1 cellular context compared by ENCODE assay signal in genomic region chr18:25136416-25137132, GRCh38.
TF ChIP-seq lines count a peak whose summit lies in the region.

No MANE protein-coding gene starts in this region.

TF ChIP-seq in WTC11, 78 proteins besides CTCF, POLR2A, EP300 and RAD21 (continued from another document):
- TF ChIP-seq USF2 (CRISPR knock-in tag; IDR thresholded peaks at IDR 0.05), result no peak
- TF ChIP-seq GABPB1 (CRISPR knock-in tag; IDR thresholded peaks at IDR 0.05), result no peak
- no peak for TF ChIP-seq PREB (CRISPR knock-in tag; IDR thresholded peaks at IDR 0.05; ENCODE audit: borderline replicate concordance)
- TF ChIP-seq ZNF532 (CRISPR knock-in tag; IDR thresholded peaks at IDR 0.05; ENCODE audit: borderline replicate concordance), result no peak
- TF ChIP-seq, protein P1, sequence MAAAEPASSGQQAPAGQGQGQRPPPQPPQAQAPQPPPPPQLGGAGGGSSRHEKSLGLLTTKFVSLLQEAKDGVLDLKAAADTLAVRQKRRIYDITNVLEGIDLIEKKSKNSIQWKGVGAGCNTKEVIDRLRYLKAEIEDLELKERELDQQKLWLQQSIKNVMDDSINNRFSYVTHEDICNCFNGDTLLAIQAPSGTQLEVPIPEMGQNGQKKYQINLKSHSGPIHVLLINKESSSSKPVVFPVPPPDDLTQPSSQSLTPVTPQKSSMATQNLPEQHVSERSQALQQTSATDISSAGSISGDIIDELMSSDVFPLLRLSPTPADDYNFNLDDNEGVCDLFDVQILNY (CRISPR knock-in tag; IDR thresholded peaks at IDR 0.05), result no peak
- no peak for TF ChIP-seq ZNF317 (CRISPR knock-in tag; IDR thresholded peaks at IDR 0.05; ENCODE audit: borderline replicate concordance, low read depth)
TF ChIP-seq in WTC11: peak in this region for 0.
